In genomic region chr22:44462246-44463015, GRCh38 we compare ENCODE assay signal across 26 cellular contexts.
"Had no signal": no experiment of that assay in that cellular context is flagged by ENCODE, and none has a peak within 500 bp of the region (broad histone marks: within the 10 kb centered on the region; RNA-seq: fewer than 3 reads in every experiment).

No MANE protein-coding gene starts in this region.

- H3K9me3 Mint-ChIP-seq: activated naive CD4-positive, alpha-beta T cell treated with anti-CD3 and anti-CD28 coated beads, Interleukin-2, amount 50 U/mL, for 24 hours had no signal

- H3K27ac Mint-ChIP-seq: activated CD4-positive, alpha-beta T cell treated with anti-CD3 and anti-CD28 coated beads, Interleukin-2, amount 10 ng/mL, durations not matched to agents 24 days and 14 days; activated naive CD4-positive, alpha-beta T cell treated with anti-CD3 and anti-CD28 coated beads, Interleukin-2, amount 50 U/mL, for 24 hours; activated naive CD8-positive, alpha-beta T cell treated with anti-CD3 and anti-CD28 coated beads, Interleukin-2, amount 50 U/mL, for 24 hours; activated T-helper 2 cell treated with anti-CD3 and anti-CD28 coated beads, Interferon-gamma antibody, Interleukin-2, Interleukin-4, amounts not matched to agents 10 μg/mL and 5 μg/mL and 100 μg/mL, durations not matched to agents 14 hours and 24 hours and 36 hours; nephron; T-helper 1 cell treated with Interleukin-12 subunit alpha and Interleukin-12 subunit beta and Interleukin-4 antibody, amounts not matched to agents 30 μg/mL and 1 μg/mL, for 36 hours had no signal

- H3K36me3 ChIP-seq: heart left ventricle, ovary, prostate gland, thoracic aorta, WERI-Rb-1 had no signal

- ATAC-seq: activated naive CD8-positive, alpha-beta T cell treated with anti-CD3 and anti-CD28 coated beads, Interleukin-2, amount 50 U/mL, for 24 hours; esophagus mucosa; foreskin keratinocyte; heart left ventricle; left ventricle myocardium superior had no signal

- H3K4me3 ChIP-seq: heart left ventricle, ovary, prostate gland, smooth muscle cell, thoracic aorta had no signal

- H3K27me3 ChIP-seq: foreskin keratinocyte, heart left ventricle, ovary had no signal

- H3K4me3 Mint-ChIP-seq: activated CD4-positive, alpha-beta T cell treated with anti-CD3 and anti-CD28 coated beads, Interleukin-2, amount 10 ng/mL, durations not matched to agents 24 days and 14 days; activated naive CD4-positive, alpha-beta T cell treated with anti-CD3 and anti-CD28 coated beads, Interleukin-2, amount 50 U/mL, for 24 hours; activated naive CD8-positive, alpha-beta T cell treated with anti-CD3 and anti-CD28 coated beads, Interleukin-2, amount 50 U/mL, for 24 hours; nephron; T-helper 1 cell treated with Interleukin-12 subunit alpha and Interleukin-12 subunit beta and Interleukin-4 antibody, amounts not matched to agents 30 μg/mL and 1 μg/mL, for 36 hours had no signal

- H3K9me3 ChIP-seq: heart left ventricle, ovary, prostate gland, thoracic aorta had no signal

- H3K27me3 Mint-ChIP-seq: activated naive CD4-positive, alpha-beta T cell treated with anti-CD3 and anti-CD28 coated beads, Interleukin-2, amount 50 U/mL, for 24 hours; activated naive CD8-positive, alpha-beta T cell treated with anti-CD3 and anti-CD28 coated beads, Interleukin-2, amount 50 U/mL, for 24 hours had no signal

- H3K4me2 ChIP-seq: smooth muscle cell had no signal

- H3K4me1 ChIP-seq: foreskin keratinocyte, prostate gland had no signal

- H3K4me1 Mint-ChIP-seq: nephron had no signal

- DNase-seq: activated CD4-positive, alpha-beta T cell treated with anti-CD3 and anti-CD28 coated beads, Interleukin-2, amount 10 ng/mL, durations not matched to agents 24 days and 14 days; activated CD4-positive, CD25-positive, alpha-beta regulatory T cell treated with anti-CD3 and anti-CD28 coated beads, Interleukin-2, amount 50 U/mL, for 72 hours; activated naive CD8-positive, alpha-beta T cell treated with anti-CD3 and anti-CD28 coated beads, Interleukin-2, amount 50 U/mL, for 24 hours; amygdala; caudate nucleus; foreskin keratinocyte; heart left ventricle; hypothalamus; kidney glomerular epithelial cell; left ventricle myocardium superior; stimulated activated CD4-positive, alpha-beta T cell treated with anti-CD3 and anti-CD28 coated beads, Interleukin-15, amount 100 ng/mL, for 24 hours; stimulated activated CD4-positive, alpha-beta T cell treated with anti-CD3 and anti-CD28 coated beads, Interleukin-2, amount 100 ng/mL, for 24 hours; stimulated activated naive CD4-positive, alpha-beta T cell treated with Interleukin-2 at 50 U/mL for 16 hours; SW 1271; T-helper 9 cell; trophoblast cell; WERI-Rb-1 had no signal

- H3K27ac ChIP-seq: foreskin keratinocyte, heart left ventricle, ovary, prostate gland, thoracic aorta, WERI-Rb-1 had no signal

- H3K36me3 Mint-ChIP-seq: activated naive CD4-positive, alpha-beta T cell treated with anti-CD3 and anti-CD28 coated beads, Interleukin-2, amount 50 U/mL, for 24 hours had no signal
